17 cellular contexts compared by ENCODE assay signal in genomic region chr16:9797306-9797705, GRCh38.
DNase-seq lines count a peak whose midpoint lies in the region; ATAC-seq and TF ChIP-seq lines count a peak whose summit lies in the region.
"Had no signal": no experiment of that assay in that cellular context is flagged by ENCODE, and none has a peak within 500 bp of the region (broad histone marks: within the 10 kb centered on the region; RNA-seq: fewer than 3 reads in every experiment).

No MANE protein-coding gene starts in this region.

- TF ChIP-seq CTCF in astrocyte of the cerebellum (IDR thresholded peaks at IDR 0.05; ENCODE audit: low read depth, low read length, missing control alignments) = no peak

- ATAC-seq in Right ventricle myocardium inferior (peak; percentile 72), left ventricle myocardium superior (peak; percentile 83), HG02973 (IDR thresholded peaks at IDR 0.05; ENCODE audit: unreplicated experiment) (no peak), HG03175 (IDR thresholded peaks at IDR 0.05; ENCODE audit: unreplicated experiment) (no peak)
- ATAC-seq: sciatic nerve had no signal

- in situ Hi-C loops in astrocyte of the cerebellum (cut with HindIII; ENCODE audit: low sequenced_read_pairs) = no loop called here

- intact Hi-C loops in Right ventricle myocardium inferior (cut with DNase I) = loop anchor here (5.0 to 10.0 kb wide), 3 partner anchors 303 to 425 kb away; no protein-coding TSS in a partner anchor
- intact Hi-C loops in cardiac septum (cut with DNase I) = loop anchor here (5.0 kb wide), 2 partner anchors 55 to 350 kb away; no protein-coding TSS in a partner anchor
- intact Hi-C loops in left ventricle myocardium superior (cut with micrococcal nuclease) = no loop called here

- no peak overlapping the region for H3K4me3 ChIP-seq in astrocyte of the cerebellum (ENCODE audit: low read depth, low read length)
- H3K4me3 ChIP-seq: A549, esophagus muscularis mucosa, thyroid gland had no signal

- DNase-seq in Right ventricle myocardium inferior (ENCODE audit: missing footprints) = no peak
- no peak for DNase-seq in cardiac septum (ENCODE audit: low spot score)
- DNase-seq in astrocyte of the cerebellum (ENCODE audit: low read depth) = peak; percentile 5
- DNase-seq in left ventricle myocardium superior = peak; percentile 52
- DNase-seq in NCI-H2196 treated with DMSO at 0.1 percent for 48 hours (lab: John Stamatoyannopoulos, UW; ENCODE audit: unreplicated experiment) = no peak
- DNase-seq in HT-29 (ENCODE audit: low spot score) = no peak
- DNase-seq: activated CD4-positive, alpha-beta T cell treated with anti-CD3 and anti-CD28 coated beads, Interleukin-2, amount 10 ng/mL, durations not matched to agents 7 days and 5 days; activated effector memory CD4-positive, alpha-beta T cell treated with Interleukin-2 at 50 U/mL for 16 hours; central memory CD4-positive, alpha-beta T cell; DMS79 treated with DMSO at 0.1 percent for 48 hours; naive B cell; thyroid gland had no signal

Comparison
In these comparisons a context has a peak if more than half of its experiments do, and no peak if none do; other contexts are left out.
1. DNase-seq: peak in astrocyte of the cerebellum (single experiment) and left ventricle myocardium superior (single experiment); none in Right ventricle myocardium inferior (single experiment), cardiac septum (single experiment), NCI-H2196 treated with DMSO at 0.1 percent for 48 hours (single experiment) and HT-29 (single experiment).
2. ATAC-seq: peak in Right ventricle myocardium inferior (single experiment) and left ventricle myocardium superior (single experiment); none in HG02973 (single experiment) and HG03175 (single experiment).